12 cellular contexts compared by ENCODE assay signal in genomic region chr4:6643141-6643847, GRCh38. TPM values are rescaled to one million over a fixed set of nuclear protein-coding genes. Genes with fewer than 3 reads are reported as not detected.
A peak's percentile ranks its signal among the peaks of the same experiment; 100 is the strongest.
DNase-seq lines count a peak whose midpoint lies in the region; ATAC-seq and TF ChIP-seq lines count a peak whose summit lies in the region.
"Had no signal": no experiment of that assay in that cellular context is flagged by ENCODE, and none has a peak within 500 bp of the region (broad histone marks: within the 10 kb centered on the region; RNA-seq: fewer than 3 reads in every experiment).

No MANE protein-coding gene starts in this region.

- peaks cover 32% of the 10 kb centered on the region for H3K36me3 Mint-ChIP-seq in Caco-2 (ENCODE audit: insufficient read depth, unreplicated experiment)

- TF ChIP-seq POLR2A in spleen (IDR thresholded peaks at IDR 0.05) = peak in 1 of 3 donors; percentile 4

- CTCF ChIA-PET in Caco-2 (lab: Charles Lee) = no interaction called here

- no peak overlapping the region for H3K4me3 Mint-ChIP-seq in Caco-2 (ENCODE audit: unreplicated experiment)

- H3K4me1 Mint-ChIP-seq in Caco-2 (ENCODE audit: low read depth, unreplicated experiment) = peaks cover 12% of the 10 kb centered on the region

- H3K9me3 Mint-ChIP-seq in Caco-2 (ENCODE audit: unreplicated experiment) = no peaks in the 10 kb centered on the region
- H3K9me3 Mint-ChIP-seq: stimulated activated memory B cell treated with anti-CD40 and anti-IgM and Interleukin-4, amounts not matched to agents 10 μg/mL and 1 μg/mL and 100 μg/mL, for 72 hours had no signal

- H3K9ac ChIP-seq in SK-N-MC (ENCODE audit: insufficient read length) = no peak overlapping the region

- no peaks in the 10 kb centered on the region for H3K9me3 ChIP-seq in left ventricle myocardium inferior (replicated peaks)
- no peaks in the 10 kb centered on the region for H3K9me3 ChIP-seq in SK-N-MC (ENCODE audit: low read depth, low read length)
- no peaks in the 10 kb centered on the region for H3K9me3 ChIP-seq in spleen
- H3K9me3 ChIP-seq in Caco-2 = no peaks in the 10 kb centered on the region

- no peak for ATAC-seq in left ventricle myocardium superior
- no peak for ATAC-seq in HG02623 (IDR thresholded peaks at IDR 0.05; ENCODE audit: unreplicated experiment)
- ATAC-seq: Right ventricle myocardium inferior; stimulated activated memory B cell treated with anti-CD40 and anti-IgM and Interleukin-4, amounts not matched to agents 10 μg/mL and 1 μg/mL and 100 μg/mL, for 72 hours had no signal

- intact Hi-C loops in left ventricle myocardium inferior (cut with micrococcal nuclease) (loop anchor here (2.0 kb wide), 1 partner anchor 66 kb away; the partner anchor contains the start of gene MRFAP1L1), left ventricle myocardium superior (cut with micrococcal nuclease) (no loop called here), spleen (cut with DNase I; ENCODE audit: low total_unique reads) (loop anchor here (5.0 kb wide), 1 partner anchor 64 kb away; the partner anchor contains the start of gene MRFAP1L1), Caco-2 (cut with micrococcal nuclease; ENCODE audit: unreplicated experiment) (no loop called here)

- H3K4me1 ChIP-seq in left ventricle myocardium inferior (peaks cover 48% of the 10 kb centered on the region), spleen (peaks cover 17 to 46% (median 37%) of the 10 kb centered on the region in 6 donors), Caco-2 (peaks cover 4% of the 10 kb centered on the region; the same call in 1 of the 2 replicates)

- no peak for DNase-seq in left ventricle myocardium inferior
- no peak for DNase-seq in left ventricle myocardium superior
- DNase-seq in SK-N-MC (ENCODE audit: low read depth, low spot score) = no peak
- DNase-seq in fibroblast of the aortic adventitia (ENCODE audit: low read depth) = no peak
- DNase-seq in spleen = no peak
- DNase-seq in Caco-2 = no peak
- DNase-seq in middle frontal gyrus (ENCODE audit: extremely low spot score, low spot score) = no peak
- DNase-seq: NCI-H1092; stimulated activated CD4-positive, alpha-beta T cell treated with anti-CD3 and anti-CD28 coated beads, Interleukin-1b, Interleukin-23, amount 100 ng/mL, for 48 hours had no signal

- H3K27ac ChIP-seq in left ventricle myocardium inferior (replicated peaks) (peak overlapping the region; percentile 24), SK-N-MC (0 out of 2 replicates have a peak overlapping the region, but pooled peaks have one; percentile 13), spleen (peak overlapping the region in 7 of 8 donors; percentile 52 to 99 (median 95))

- no peaks in the 10 kb centered on the region for H3K27me3 ChIP-seq in left ventricle myocardium inferior (ENCODE audit: low read depth)
- no peaks in the 10 kb centered on the region for H3K27me3 ChIP-seq in spleen (replicated peaks in 1 of 7)
- no peaks in the 10 kb centered on the region for H3K27me3 ChIP-seq in Caco-2 (replicated peaks; ENCODE audit: control insufficient read depth, insufficient read depth, low read length)

- BruUV-seq in Caco-2 (replicated peaks; lab: Mats Ljungman, UMichigan) = no TSS peak

- POLR2A ChIA-PET in Caco-2 (lab: Charles Lee) = no interaction called here

- H3K36me3 ChIP-seq in left ventricle myocardium inferior = peaks cover 19% of the 10 kb centered on the region
- peaks cover 15% of the 10 kb centered on the region for H3K36me3 ChIP-seq in SK-N-MC (ENCODE audit: insufficient read depth, low read length)
- peaks cover 0 to 23% (median 19%) of the 10 kb centered on the region in 6 donors for H3K36me3 ChIP-seq in spleen
- peaks cover 2% of the 10 kb centered on the region; the same call in 1 of the 2 replicates for H3K36me3 ChIP-seq in Caco-2 (ENCODE audit: control insufficient read depth, insufficient read depth, low read length)

- WGBS in spleen, 5 donors = 70 to 79% (median 78%) methylated on average over 7 to 8 of the region's 8 CpGs

- TF ChIP-seq CTCF in left ventricle myocardium inferior (IDR thresholded peaks at IDR 0.05; ENCODE audit: borderline replicate concordance) = no peak
- no peak for TF ChIP-seq CTCF in fibroblast of the aortic adventitia (IDR thresholded peaks at IDR 0.05; ENCODE audit: insufficient read depth, low read length)
- TF ChIP-seq CTCF in spleen (IDR thresholded peaks at IDR 0.05 in 8 of 11, conservative IDR thresholded peaks at IDR 0.05 in 3 of 11) = no peak
- no peak for TF ChIP-seq CTCF in Caco-2 (IDR thresholded peaks at IDR 0.05; ENCODE audit: insufficient read depth in 1 of 2, low read depth in 1 of 2, low read length in 1 of 2, severe bottlenecking in 1 of 2, unreplicated experiment in 1 of 2)

- H3K27me3 Mint-ChIP-seq in Caco-2 (ENCODE audit: insufficient read depth, unreplicated experiment) = no peaks in the 10 kb centered on the region
- H3K27me3 Mint-ChIP-seq: stimulated activated memory B cell treated with anti-CD40 and anti-IgM and Interleukin-4, amounts not matched to agents 10 μg/mL and 1 μg/mL and 100 μg/mL, for 72 hours had no signal

- H3K4me3 ChIP-seq in left ventricle myocardium inferior (peak overlapping the region; percentile 99), SK-N-MC (no peak overlapping the region), fibroblast of the aortic adventitia (ENCODE audit: low read depth, low read length) (peak overlapping the region; percentile 11), spleen (peak overlapping the region in 3 of 8 donors; percentile 79 to 96 (median 92)), Caco-2 (ENCODE audit: low read depth, low read length) (no peak overlapping the region)

- H3K27ac Mint-ChIP-seq in Caco-2 (ENCODE audit: unreplicated experiment) = no peak overlapping the region

RNA-seq across cellular contexts. Expression of gene MRFAP1, which starts 2.8 kb away (rescaled TPM):
- 223 TPM for total RNA-seq in left ventricle myocardium inferior
- 226 TPM for total RNA-seq in left ventricle myocardium superior
- 142 and 482 TPM in 2 replicates for total RNA-seq in fibroblast of the aortic adventitia (ENCODE audit: low replicate concordance)
- 100 to 1,000 TPM; 181 to 265 (median 227) TPM for total RNA-seq in spleen
- polyA plus RNA-seq in spleen = 100 to 1,000 TPM; 133 to 299 (median 191) TPM
- 245 and 254 TPM in 2 replicates for total RNA-seq in Caco-2 (2022)

RNA-seq across cellular contexts. Expression of gene S100P, which starts 50.4 kb away (rescaled TPM):
- total RNA-seq in left ventricle myocardium inferior (not detected), left ventricle myocardium superior (1.1 TPM), fibroblast of the aortic adventitia (ENCODE audit: low replicate concordance) (not detected in 2 replicates), spleen (100 to 1,000 TPM in 2 of 7 donors, 10 to 100 TPM in 5; 17.1 to 162 (median 34.9) TPM), Caco-2 (2022) (70.8 and 96.9 TPM in 2 replicates)
- polyA plus RNA-seq in spleen = 10 to 100 TPM in 1 of 3 donors, 1 to 10 TPM in 2; 3.5 to 15.3 (median 8.8) TPM
- total RNA-seq: Right ventricle myocardium inferior had no signal

Comparison
In these comparisons a context has a peak if more than half of its experiments do, and no peak if none do; other contexts are left out.
1. intact Hi-C loops: an anchor here in left ventricle myocardium inferior (2.0 kb wide) and spleen (5.0 kb wide); none called in left ventricle myocardium superior and Caco-2.
2. H3K27ac ChIP-seq: peak in every context shown above with its lines; median percentile 95 in spleen; 24 in left ventricle myocardium inferior; 13 in SK-N-MC.
3. H3K4me3 ChIP-seq: peak in left ventricle myocardium inferior (single experiment) and fibroblast of the aortic adventitia (single experiment); none in SK-N-MC (single experiment) and Caco-2 (single experiment).